Comparison of ENCODE assay signal across 8 cellular contexts in genomic region chr17:35763767-35764122, GRCh38. TPM values are rescaled to one million over a fixed set of nuclear protein-coding genes. Genes with fewer than 3 reads are reported as not detected.
DNase-seq lines count a peak whose midpoint lies in the region; ATAC-seq and TF ChIP-seq lines count a peak whose summit lies in the region.

No MANE protein-coding gene starts in this region.

- H3K9me3 Mint-ChIP-seq in CD14-positive monocyte = peaks cover 0 to 4% (median 0%) of the 10 kb centered on the region in 7 donors

- intact Hi-C loops in CD14-positive monocyte (cut with micrococcal nuclease) = loop anchor here (2.0 kb wide), 2 partner anchors 41 to 45 kb away; partner anchors contain the start of gene TAF15 (in 1 of the 2)

- peaks cover 9% of the 10 kb centered on the region for H3K4me1 Mint-ChIP-seq in CD14-positive monocyte

- H3K18ac ChIP-seq in neuronal stem cell (ENCODE audit: low read length) = peak overlapping the region; percentile 15

- H3F3A ChIP-seq in Loucy (ENCODE audit: low read depth) = no peaks in the 10 kb centered on the region

- no peaks in the 10 kb centered on the region for H4K20me1 ChIP-seq in Loucy (ENCODE audit: insufficient read depth, low read length, poor library complexity, severe bottlenecking)

- peaks cover 6% of the 10 kb centered on the region for H3K4me1 ChIP-seq in Loucy (ENCODE audit: insufficient read depth, low read length, poor library complexity, severe bottlenecking)
- H3K4me1 ChIP-seq in neuronal stem cell (ENCODE audit: control insufficient read depth in 2 of 2, insufficient read depth in 1 of 2, low read depth in 1 of 2, low read length in 2 of 2) = peaks cover 16 to 17% of the 10 kb centered on the region in 2 donors

- H3K27ac Mint-ChIP-seq in CD14-positive monocyte = peak overlapping the region in 2 of 7 donors; percentile 41 to 57

- H3K27ac ChIP-seq in coronary artery (peak overlapping the region; percentile 32 to 57), neuronal stem cell (replicated peaks; ENCODE audit: low read length) (no peak overlapping the region)

- H3K27me3 ChIP-seq in Loucy (ENCODE audit: insufficient read depth, low read length, poor library complexity, severe bottlenecking) (no peaks in the 10 kb centered on the region), neuronal stem cell (ENCODE audit: control insufficient read depth in 3 of 3, insufficient read depth in 3 of 3, low read depth in 1 of 3, low read length in 3 of 3) (no peaks in the 10 kb centered on the region)

- no peak overlapping the region for H2BK12ac ChIP-seq in neuronal stem cell (ENCODE audit: low read length)

- peak overlapping the region; percentile 55 for H3K4me2 ChIP-seq in Loucy (ENCODE audit: low read depth, low read length, poor library complexity, severe bottlenecking)
- H3K4me2 ChIP-seq in neuronal stem cell (ENCODE audit: insufficient read depth, low read length, poor library complexity, severe bottlenecking) = peak overlapping the region; percentile 43

- peak overlapping the region; percentile 17 for H3K23ac ChIP-seq in neuronal stem cell (ENCODE audit: low read depth, low read length, poor library complexity)

- no peak overlapping the region for H4K8ac ChIP-seq in neuronal stem cell (ENCODE audit: low read depth, low read length)

- H3K4me3 Mint-ChIP-seq in CD14-positive monocyte = peak overlapping the region; percentile 51 to 84

- no peak overlapping the region for H3K4ac ChIP-seq in neuronal stem cell (ENCODE audit: low read length)

- H2BK15ac ChIP-seq in neuronal stem cell (ENCODE audit: low read length) = no peak overlapping the region

- ATAC-seq in GM21576 (IDR thresholded peaks at IDR 0.05; ENCODE audit: unreplicated experiment) = no peak

- peaks cover 19 to 32% (median 30%) of the 10 kb centered on the region in 3 donors for H3K27me3 Mint-ChIP-seq in CD14-positive monocyte (ENCODE audit: low read depth in 3 of 3)

- no peaks in the 10 kb centered on the region for H3K79me2 ChIP-seq in Loucy (ENCODE audit: insufficient read depth, low read length)

- H2BK120ac ChIP-seq in neuronal stem cell (ENCODE audit: low read depth, low read length) = no peak overlapping the region

- H3K4me3 ChIP-seq in Loucy (ENCODE audit: low read length, poor library complexity, severe bottlenecking) = peak overlapping the region; percentile 75
- peak overlapping the region; percentile 71 for H3K4me3 ChIP-seq in coronary artery
- H3K4me3 ChIP-seq in neuronal stem cell (ENCODE audit: low read length in 2 of 2) = peak overlapping the region; percentile 11 to 53

- no peaks in the 10 kb centered on the region for H3K36me3 Mint-ChIP-seq in CD14-positive monocyte

- H3K9me3 ChIP-seq in Loucy (ENCODE audit: insufficient read depth, low read depth, low read length) (no peaks in the 10 kb centered on the region), neuronal stem cell (replicated peaks in 1 of 2; ENCODE audit: control insufficient read depth in 2 of 2, insufficient read depth in 1 of 2, low read depth in 1 of 2, low read length in 2 of 2) (no peaks in the 10 kb centered on the region)

- peak overlapping the region; percentile 76 for H3K9ac ChIP-seq in Loucy (ENCODE audit: low read depth, low read length, poor library complexity, severe bottlenecking)
- H3K9ac ChIP-seq in neuronal stem cell (ENCODE audit: low read depth, low read length, poor library complexity) = no peak overlapping the region

- H2AK5ac ChIP-seq in neuronal stem cell (ENCODE audit: low read depth, low read length) = no peak overlapping the region

- no CpG with 5 or more reads among the region's 17 CpGs for WGBS in neuronal stem cell (ENCODE audit: extremely low coverage in 2 of 2, insufficient read length in 2 of 2, insufficient replicate concordance in 1 of 2), 2 donors

- H3K14ac ChIP-seq in neuronal stem cell (ENCODE audit: low read length) = no peak overlapping the region

- DNase-seq in CD14-positive monocyte (ENCODE audit: low spot score) (no peak), coronary artery (ENCODE audit: low spot score) (no peak), neuronal stem cell (ENCODE audit: low spot score) (no peak), pons (ENCODE audit: low spot score) (no peak), C1 segment of cervical spinal cord (lab: John Stamatoyannopoulos, UW) (no peak), NCI-H2196 treated with DMSO at 0.1 percent for 48 hours (lab: John Stamatoyannopoulos, UW; ENCODE audit: unreplicated experiment) (no peak)

- no peaks in the 10 kb centered on the region for H3K36me3 ChIP-seq in Loucy (ENCODE audit: insufficient read depth, low read length)
- no peaks in the 10 kb centered on the region for H3K36me3 ChIP-seq in neuronal stem cell (replicated peaks in 1 of 2; ENCODE audit: control insufficient read depth in 2 of 2, insufficient read depth in 2 of 2, low read length in 2 of 2)

- H4K91ac ChIP-seq in neuronal stem cell (ENCODE audit: low read depth, low read length, poor library complexity) = no peak overlapping the region

- no peak overlapping the region for H2BK5ac ChIP-seq in neuronal stem cell (ENCODE audit: low read length)

- no peaks in the 10 kb centered on the region for H3K9me2 ChIP-seq in Loucy (replicated peaks; ENCODE audit: low read depth, low read length)

- no peaks in the 10 kb centered on the region for H3K79me1 ChIP-seq in neuronal stem cell (ENCODE audit: low read depth, low read length)

- no peak for TF ChIP-seq CTCF in CD14-positive monocyte (IDR thresholded peaks at IDR 0.05)
- no peak for TF ChIP-seq CTCF in Loucy (conservative IDR thresholded peaks at IDR 0.05; ENCODE audit: low read length)
- no peak for TF ChIP-seq CTCF in coronary artery (IDR thresholded peaks at IDR 0.05)

- H2AFZ ChIP-seq in Loucy (ENCODE audit: low read length) = peak overlapping the region; percentile 51; the same call in 1 of the 2 replicates
- peak overlapping the region; percentile 98 for H2AFZ ChIP-seq in neuronal stem cell (ENCODE audit: low read length)

RNA-seq across cellular contexts. Expression of gene C17orf50, which starts 3.1 kb away (rescaled TPM):
- polyA plus RNA-seq in CD14-positive monocyte = not detected
- 0.24 TPM for polyA plus RNA-seq in neuronal stem cell (2013, experiment 1 of 2)
- 0.32 TPM for polyA plus RNA-seq in neuronal stem cell (2013, experiment 2 of 2)

RNA-seq across cellular contexts. Expression of gene GAS2L2, which starts 10.7 kb away (rescaled TPM):
- not detected for polyA plus RNA-seq in CD14-positive monocyte
- 0.15 TPM for polyA plus RNA-seq in neuronal stem cell (2013, experiment 1 of 2)
- polyA plus RNA-seq in neuronal stem cell (2013, experiment 2 of 2) = 0.19 TPM

RNA-seq across cellular contexts. Expression of gene MMP28, which starts 31.7 kb away (rescaled TPM):
- polyA plus RNA-seq in CD14-positive monocyte = not detected
- polyA plus RNA-seq in neuronal stem cell (2013, experiment 1 of 2) = 0.53 TPM
- polyA plus RNA-seq in neuronal stem cell (2013, experiment 2 of 2) = 0.40 TPM

RNA-seq across cellular contexts. Expression of gene RASL10B, which starts 32.3 kb away (rescaled TPM):
- not detected for polyA plus RNA-seq in CD14-positive monocyte
- polyA plus RNA-seq in neuronal stem cell (2013, experiment 1 of 2) = 20.8 TPM
- polyA plus RNA-seq in neuronal stem cell (2013, experiment 2 of 2) = 20.9 TPM

RNA-seq across cellular contexts. Expression of gene TAF15, which starts 45.5 kb away (rescaled TPM):
- 10 to 100 TPM in 1 of 2 donors, 1 to 10 TPM in 1; 6.0 to 16.3 TPM for polyA plus RNA-seq in CD14-positive monocyte
- 162 TPM for polyA plus RNA-seq in neuronal stem cell (2013, experiment 1 of 2)
- 163 TPM for polyA plus RNA-seq in neuronal stem cell (2013, experiment 2 of 2)
